13 cellular contexts compared by ENCODE assay signal in genomic region chrX:19122641-19123009, GRCh38. TPM values are rescaled to one million over a fixed set of nuclear protein-coding genes. Genes with fewer than 3 reads are reported as not detected.
DNase-seq lines count a peak whose midpoint lies in the region; FAIRE-seq and TF ChIP-seq lines count a peak whose summit lies in the region.
"Had no signal": no experiment of that assay in that cellular context is flagged by ENCODE, and none has a peak within 500 bp of the region (broad histone marks: within the 10 kb centered on the region; RNA-seq: fewer than 3 reads in every experiment).

No MANE protein-coding gene starts in this region.

- H2AFZ ChIP-seq in astrocyte (ENCODE audit: low read depth, low read length) (no peak overlapping the region), SK-N-SH (ENCODE audit: low read depth) (no peak overlapping the region)

- H3F3A ChIP-seq in SK-N-SH (replicated peaks; ENCODE audit: insufficient read depth): no peaks in the 10 kb centered on the region

- H3K79me2 ChIP-seq in astrocyte (ENCODE audit: insufficient read depth, low read length) (no peaks in the 10 kb centered on the region), SK-N-SH (ENCODE audit: insufficient read depth) (no peaks in the 10 kb centered on the region)

- H3K27ac ChIP-seq in HEK293 (ENCODE audit: extremely low read depth, low read depth, low read length) (peak overlapping the region; percentile 53; the same call in 1 of the 2 replicates), astrocyte (ENCODE audit: low read depth, low read length) (no peak overlapping the region), iPS-18a (ENCODE audit: low read length) (no peak overlapping the region), SK-N-SH (ENCODE audit: low read depth in 2 of 2, low read length in 1 of 2) (no peak overlapping the region)

- H3K4me3 Mint-ChIP-seq in astrocyte (ENCODE audit: unreplicated experiment): peak overlapping the region; percentile 73
- H3K4me3 Mint-ChIP-seq: activated naive CD8-positive, alpha-beta T cell treated with anti-CD3 and anti-CD28 coated beads, Interleukin-2, amount 10 ng/mL, durations not matched to agents 7 days and 5 days had no signal

- no peak for FAIRE-seq in astrocyte (lab: Jason Lieb, UNC)
- FAIRE-seq: colon, GM12891 had no signal

- CTCF ChIA-PET in HEK293 (lab: Yijun Ruan, JAX): no interaction called here
- CTCF ChIA-PET in SK-N-SH (lab: Yijun Ruan, JAX): no interaction called here

- no peak for TF ChIP-seq CTCF in HEK293 (tag by site-specific recombination; IDR thresholded peaks at IDR 0.05)
- TF ChIP-seq CTCF in astrocyte (IDR thresholded peaks at IDR 0.05; ENCODE audit: insufficient read depth, low read depth, low read length): no peak
- TF ChIP-seq CTCF in SK-N-SH (IDR thresholded peaks at IDR 0.05): no peak

- H4K20me1 ChIP-seq in astrocyte (ENCODE audit: insufficient read depth, low read length) (no peaks in the 10 kb centered on the region), SK-N-SH (ENCODE audit: insufficient read depth) (no peaks in the 10 kb centered on the region)

- TF ChIP-seq RAD21 in SK-N-SH (IDR thresholded peaks at IDR 0.05; ENCODE audit: low read length): no peak

- no peaks in the 10 kb centered on the region for H3K9me3 Mint-ChIP-seq in astrocyte (ENCODE audit: unreplicated experiment)
- H3K9me3 Mint-ChIP-seq: activated naive CD8-positive, alpha-beta T cell treated with anti-CD3 and anti-CD28 coated beads, Interleukin-2, amount 10 ng/mL, durations not matched to agents 7 days and 5 days; stimulated activated naive B cell treated with anti-CD40 and anti-IgM and Interleukin-4, amounts not matched to agents 10 μg/mL and 1 μg/mL and 100 μg/mL, for 72 hours had no signal

- peaks cover 41% of the 10 kb centered on the region for H3K27me3 Mint-ChIP-seq in astrocyte (ENCODE audit: low read depth, unreplicated experiment)

- H3K4me3 ChIP-seq in HEK293 (ENCODE audit: low read depth, low read length) (peak overlapping the region; percentile 30), astrocyte (ENCODE audit: insufficient read depth, low read depth, low read length) (no peak overlapping the region), iPS-18a (ENCODE audit: low read length) (peak overlapping the region; percentile 53), SK-N-SH (ENCODE audit: low read depth in 2 of 2, low read length in 1 of 2) (peak overlapping the region in 1 of 2 experiments; percentile 9; a peak in 1 of 4 replicates)

- no peak for TF ChIP-seq EP300 in SK-N-SH (IDR thresholded peaks at IDR 0.05; ENCODE audit: borderline replicate concordance in 1 of 2, low read depth in 1 of 2, low read length in 1 of 2)

- POLR2A ChIA-PET in HEK293 (lab: Yijun Ruan, JAX): interaction anchor here (0.7 to 1.2 kb wide), 2 partner anchors 138 to 1385 kb away, joined by 3 read pairs; partner anchors contain the start of gene SCML1
- POLR2A ChIA-PET in SK-N-SH (lab: Yijun Ruan, JAX): no interaction called here

- DNase-seq in astrocyte (ENCODE audit: low read depth): no peak
- peak; percentile 12 for DNase-seq in retina
- DNase-seq in stimulated activated CD4-positive, alpha-beta T cell treated with anti-CD3 and anti-CD28 coated beads, Interleukin-1b, Interleukin-23, amount 100 ng/mL, for 48 hours: no peak
- DNase-seq in NCI-H1048 (lab: John Stamatoyannopoulos, UW): no peak
- DNase-seq in SK-N-DZ (ENCODE audit: low spot score): no peak
- no peak for DNase-seq in SK-N-SH
- DNase-seq: stimulated activated CD4-positive, alpha-beta T cell treated with anti-CD3 and anti-CD28 coated beads, Interleukin-4, amount 100 ng/mL, for 4 hours; stimulated activated naive B cell treated with anti-CD40 and anti-IgM and Interleukin-4, amounts not matched to agents 10 μg/mL and 1 μg/mL and 100 μg/mL, for 72 hours had no signal

- H3K4me2 ChIP-seq in astrocyte (ENCODE audit: low read length) (peak overlapping the region; percentile 70), SK-N-SH (no peak overlapping the region)

- H3K9me2 ChIP-seq in SK-N-SH: no peaks in the 10 kb centered on the region

- H3K9ac ChIP-seq in astrocyte (ENCODE audit: low read length): no peak overlapping the region
- H3K9ac ChIP-seq in iPS-18a (ENCODE audit: low read length): no peak overlapping the region
- no peak overlapping the region for H3K9ac ChIP-seq in SK-N-SH

- H3K27ac Mint-ChIP-seq in astrocyte (ENCODE audit: unreplicated experiment): no peak overlapping the region
- H3K27ac Mint-ChIP-seq: activated naive CD8-positive, alpha-beta T cell treated with anti-CD3 and anti-CD28 coated beads, Interleukin-2, amount 10 ng/mL, durations not matched to agents 7 days and 5 days; stimulated activated naive B cell treated with anti-CD40 and anti-IgM and Interleukin-4, amounts not matched to agents 10 μg/mL and 1 μg/mL and 100 μg/mL, for 72 hours had no signal

- H3K27me3 ChIP-seq in astrocyte (ENCODE audit: insufficient read depth, low read length) (peaks cover 24% of the 10 kb centered on the region), iPS-18a (ENCODE audit: control insufficient read depth, insufficient read depth, low read length) (peaks cover 34% of the 10 kb centered on the region), SK-N-SH (ENCODE audit: insufficient read depth) (peaks cover 42% of the 10 kb centered on the region)

- H3K4me1 ChIP-seq in HEK293 (ENCODE audit: control insufficient read depth, insufficient read depth, low read length): no peaks in the 10 kb centered on the region; the same call in 1 of the 2 replicates
- no peaks in the 10 kb centered on the region for H3K4me1 ChIP-seq in astrocyte (ENCODE audit: insufficient read depth, low read length)
- H3K4me1 ChIP-seq in iPS-18a (ENCODE audit: control insufficient read depth, low read depth, low read length): peaks cover 27% of the 10 kb centered on the region
- H3K4me1 ChIP-seq in SK-N-SH (ENCODE audit: control insufficient read depth in 1 of 2, insufficient read depth in 2 of 2, low read depth in 1 of 2, low read length in 1 of 2): no peaks in the 10 kb centered on the region; a peak in 2 of 4 replicates

- no peaks in the 10 kb centered on the region for H3K36me3 Mint-ChIP-seq in astrocyte (ENCODE audit: low read depth, unreplicated experiment)
- H3K36me3 Mint-ChIP-seq: activated naive CD8-positive, alpha-beta T cell treated with anti-CD3 and anti-CD28 coated beads, Interleukin-2, amount 10 ng/mL, durations not matched to agents 7 days and 5 days; stimulated activated naive B cell treated with anti-CD40 and anti-IgM and Interleukin-4, amounts not matched to agents 10 μg/mL and 1 μg/mL and 100 μg/mL, for 72 hours had no signal

- H3K36me3 ChIP-seq in HEK293 (ENCODE audit: control insufficient read depth in 2 of 2, insufficient read depth in 1 of 2, low read length in 2 of 2): no peaks in the 10 kb centered on the region
- no peaks in the 10 kb centered on the region for H3K36me3 ChIP-seq in astrocyte (ENCODE audit: insufficient read depth, low read length)
- H3K36me3 ChIP-seq in iPS-18a (ENCODE audit: control insufficient read depth, low read depth, low read length): no peaks in the 10 kb centered on the region
- no peaks in the 10 kb centered on the region for H3K36me3 ChIP-seq in SK-N-SH (replicated peaks in 1 of 2; ENCODE audit: control insufficient read depth in 1 of 2, insufficient read depth in 2 of 2, low read length in 1 of 2)

- no peaks in the 10 kb centered on the region for H3K4me1 Mint-ChIP-seq in astrocyte (ENCODE audit: low read depth, unreplicated experiment)
- H3K4me1 Mint-ChIP-seq: activated naive CD8-positive, alpha-beta T cell treated with anti-CD3 and anti-CD28 coated beads, Interleukin-2, amount 10 ng/mL, durations not matched to agents 7 days and 5 days had no signal

- 30% methylated on average over 7 of the region's 35 CpGs for WGBS in SK-N-SH (ENCODE audit: low lambda C conversion rate)

- H3K9me3 ChIP-seq in HEK293 (ENCODE audit: control insufficient read depth, insufficient read depth, low read depth, low read length): no peaks in the 10 kb centered on the region
- H3K9me3 ChIP-seq in astrocyte (ENCODE audit: insufficient read depth, low read depth, low read length): no peaks in the 10 kb centered on the region
- peaks cover 11% of the 10 kb centered on the region for H3K9me3 ChIP-seq in iPS-18a (ENCODE audit: control insufficient read depth, low read depth, low read length)
- H3K9me3 ChIP-seq in SK-N-SH: no peaks in the 10 kb centered on the region

TF ChIP-seq in HEK293, 187 proteins besides CTCF, POLR2A, EP300 and RAD21:
- no peak for TF ChIP-seq ZNF274 (IDR thresholded peaks at IDR 0.05; ENCODE audit: low read length)
- no peak for TF ChIP-seq ZNF274 (tag by site-specific recombination; IDR thresholded peaks at IDR 0.05; ENCODE audit: borderline replicate concordance)
- 0 out of 2 replicates have a peak, but pooled peaks have one; percentile 21 for TF ChIP-seq ZNF335 (tag by site-specific recombination; conservative IDR thresholded peaks at IDR 0.05)

TF ChIP-seq in SK-N-SH, 30 proteins besides CTCF, POLR2A, EP300 and RAD21 (continues in another document):
- TF ChIP-seq NFIC (IDR thresholded peaks at IDR 0.05; ENCODE audit: borderline replicate concordance) (no peak), FOSL2 (IDR thresholded peaks at IDR 0.05; ENCODE audit: borderline replicate concordance, low read depth) (no peak), YY1 (IDR thresholded peaks at IDR 0.05; ENCODE audit: low read depth) (no peak), SIN3A (IDR thresholded peaks at IDR 0.05; ENCODE audit: borderline replicate concordance, low read depth, low read length) (no peak), MXI1 (IDR thresholded peaks at IDR 0.05; ENCODE audit: low read depth, low read length) (no peak), RXRA (IDR thresholded peaks at IDR 0.05; ENCODE audit: borderline replicate concordance, low read depth) (no peak), RCOR1 (IDR thresholded peaks at IDR 0.05; ENCODE audit: low read length) (no peak), FOXM1 (IDR thresholded peaks at IDR 0.05; ENCODE audit: low read depth) (no peak), EZH2phosphoT487 (IDR thresholded peaks at IDR 0.05; ENCODE audit: borderline replicate concordance, low read depth) (no peak)

RNA-seq across cellular contexts. Expression of gene ADGRG2, which starts 0.4 kb away (rescaled TPM):
- 0.09 TPM in 1 of 2 replicates, not detected in the other for total RNA-seq in astrocyte
- polyA plus RNA-seq in SK-N-DZ (2014; cell fraction: cytosol; rRNA removed): not detected in 2 replicates
- not detected in 2 replicates for polyA plus RNA-seq in SK-N-DZ (2014; cell fraction: nucleus; rRNA removed)
- polyA plus RNA-seq in SK-N-SH (2012; rRNA removed): 0.08 and 0.23 TPM in 2 replicates
- 0.19 and 0.22 TPM in 2 replicates for polyA plus RNA-seq in SK-N-SH (2012; cell fraction: cytosol; rRNA removed)
- 0.28 and 0.30 TPM in 2 replicates for polyA plus RNA-seq in SK-N-SH (2012; cell fraction: nucleus; rRNA removed)
- total RNA-seq: activated naive CD8-positive, alpha-beta T cell treated with anti-CD3 and anti-CD28 coated beads, Interleukin-2, amount 10 ng/mL, durations not matched to agents 7 days and 5 days had no signal
